ENCODE assay signal across 9 cellular contexts in the genomic region with DNA sequence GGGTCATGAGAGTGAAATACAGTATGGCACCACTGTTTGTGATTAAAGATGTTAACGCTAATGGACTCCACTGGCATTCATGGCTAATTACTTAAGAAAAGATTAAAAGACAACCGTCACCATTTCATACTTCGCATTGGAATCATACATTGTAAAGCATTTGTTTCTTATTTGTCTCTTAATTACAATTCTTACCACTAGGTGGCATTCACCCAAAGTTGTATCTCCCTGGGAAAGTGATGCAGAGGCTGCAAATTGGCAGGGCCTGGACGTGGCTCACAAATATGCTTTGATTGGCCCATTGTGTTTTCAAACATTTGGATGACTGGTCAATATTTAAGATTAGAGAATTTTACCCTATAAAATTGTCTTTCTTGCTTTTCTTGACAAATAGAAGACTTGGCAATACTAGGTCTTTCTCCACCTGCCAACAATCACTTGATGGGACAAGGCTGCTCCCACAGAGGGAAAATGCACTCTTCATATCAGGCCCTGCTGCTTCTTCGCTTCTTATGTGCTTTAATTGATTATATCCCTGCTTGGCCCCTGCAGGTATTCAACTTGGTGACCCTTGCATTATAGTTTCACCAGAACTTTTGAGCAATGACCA.
A peak's percentile ranks its signal among the peaks of the same experiment; 100 is the strongest.
DNase-seq lines count a peak whose midpoint lies in the region; ATAC-seq, FAIRE-seq and TF ChIP-seq lines count a peak whose summit lies in the region.
"Had no signal": no experiment of that assay in that cellular context is flagged by ENCODE, and none has a peak within 500 bp of the region (broad histone marks: within the 10 kb centered on the region; RNA-seq: fewer than 3 reads in every experiment).

No MANE protein-coding gene starts in this region.

- no peaks in the 10 kb centered on the region for H3K4me1 Mint-ChIP-seq in MCF 10A (ENCODE audit: insufficient read depth, unreplicated experiment)
- no peaks in the 10 kb centered on the region for H3K4me1 Mint-ChIP-seq in activated CD4-positive, alpha-beta memory T cell treated with anti-CD3 and anti-CD28 coated beads, Interleukin-2, amount 10 ng/mL, durations not matched to agents 7 days and 5 days
- H3K4me1 Mint-ChIP-seq: IgD-negative memory B cell had no signal

- no peak for TF ChIP-seq POLR2A in GM12891 (IDR thresholded peaks at IDR 0.05; ENCODE audit: low read depth, low read length)
- no peak for TF ChIP-seq POLR2A in suprapubic skin (IDR thresholded peaks at IDR 0.05)

- H3K36me3 Mint-ChIP-seq in MCF 10A (ENCODE audit: insufficient read depth, unreplicated experiment): no peaks in the 10 kb centered on the region
- H3K36me3 Mint-ChIP-seq in activated CD4-positive, alpha-beta memory T cell treated with anti-CD3 and anti-CD28 coated beads, Interleukin-2, amount 10 ng/mL, durations not matched to agents 7 days and 5 days (ENCODE audit: low read depth): no peaks in the 10 kb centered on the region
- H3K36me3 Mint-ChIP-seq: IgD-negative memory B cell had no signal

- BruUV-seq in MCF 10A (replicated peaks; lab: Mats Ljungman, UMichigan): no TSS peak

- no peaks in the 10 kb centered on the region for H3K36me3 ChIP-seq in keratinocyte (ENCODE audit: control insufficient read depth in 2 of 2, extremely low read depth in 1 of 2, insufficient read depth in 2 of 2, low read length in 2 of 2)
- no peaks in the 10 kb centered on the region for H3K36me3 ChIP-seq in suprapubic skin

- peak; percentile 81 for FAIRE-seq in GM12891 (lab: Jason Lieb, UNC)
- peak; percentile 69 for FAIRE-seq in keratinocyte (lab: Jason Lieb, UNC)

- no peak overlapping the region for H2AFZ ChIP-seq in keratinocyte (ENCODE audit: control insufficient read depth, low read length)

- 22% methylated on average over 5 of the region's 5 CpGs for WGBS in suprapubic skin

- CTCF ChIA-PET in MCF 10A (lab: Yijun Ruan, JAX): interaction anchor here (0.6 to 10.2 kb wide), 13 partner anchors 35 to 263 kb away, joined by 3 to 293 read pairs (median 5); no protein-coding TSS in a partner anchor
- CTCF ChIA-PET in activated CD4-positive, alpha-beta memory T cell treated with anti-CD3 and anti-CD28 coated beads, Interleukin-2, amount 10 ng/mL, durations not matched to agents 7 days and 5 days (lab: Charles Lee): interaction anchor here (1.0 to 5.0 kb wide), 7 partner anchors 58 to 293 kb away, joined by 3 to 97 read pairs (median 3); a partner anchor contains a TSS

- no peak overlapping the region for H3K4me3 ChIP-seq in keratinocyte (ENCODE audit: control insufficient read depth in 2 of 3, extremely low read depth in 1 of 3, insufficient read depth in 2 of 3, low read depth in 1 of 3, low read length in 3 of 3)
- H3K4me3 ChIP-seq in suprapubic skin: no peak overlapping the region

- POLR2A ChIA-PET in MCF 10A (lab: Yijun Ruan, JAX): no interaction called here
- POLR2A ChIA-PET in activated CD4-positive, alpha-beta memory T cell treated with anti-CD3 and anti-CD28 coated beads, Interleukin-2, amount 10 ng/mL, durations not matched to agents 7 days and 5 days (lab: Charles Lee): no interaction called here

- H4K20me1 ChIP-seq in keratinocyte (ENCODE audit: control insufficient read depth, extremely low read depth, insufficient read depth, low read length): no peaks in the 10 kb centered on the region

- H3K27me3 ChIP-seq in keratinocyte (ENCODE audit: control insufficient read depth, extremely low read depth, insufficient read depth, low read length): no peaks in the 10 kb centered on the region
- H3K27me3 ChIP-seq in suprapubic skin: no peaks in the 10 kb centered on the region

- no peak for TF ChIP-seq EP300 in suprapubic skin (IDR thresholded peaks at IDR 0.05)

- H3K9me1 ChIP-seq in keratinocyte (ENCODE audit: control insufficient read depth, extremely low read depth, insufficient read depth, low read length): no peaks in the 10 kb centered on the region

- peak; percentile 72 for ATAC-seq in HG03432 (IDR thresholded peaks at IDR 0.05; ENCODE audit: unreplicated experiment)

- H3K9ac ChIP-seq in keratinocyte (ENCODE audit: control insufficient read depth, extremely low read depth, insufficient read depth, low read length): no peak overlapping the region

- H3K27ac ChIP-seq in keratinocyte (ENCODE audit: control insufficient read depth, insufficient read depth, low read length): no peak overlapping the region
- H3K27ac ChIP-seq in suprapubic skin: no peak overlapping the region

- H3K9me3 ChIP-seq in keratinocyte (ENCODE audit: control insufficient read depth, low read depth, low read length): no peaks in the 10 kb centered on the region
- H3K9me3 ChIP-seq in suprapubic skin: no peaks in the 10 kb centered on the region

- intact Hi-C loops in MCF 10A (cut with micrococcal nuclease): loop anchor here (2.0 kb wide), 2 partner anchors 205 to 897 kb away; no protein-coding TSS in a partner anchor

- dilution Hi-C loops in keratinocyte (cut with MboI; ENCODE audit: extremely low pct_ligation_motif_present, low sequenced_read_pairs): no loop called here

- peak; percentile 39 for TF ChIP-seq CTCF in MCF 10A (IDR thresholded peaks at IDR 0.05; ENCODE audit: unreplicated experiment)
- TF ChIP-seq CTCF in keratinocyte (optimal IDR thresholded peaks at IDR 0.05 in 1 of 3, IDR thresholded peaks at IDR 0.05 in 1 of 3, conservative IDR thresholded peaks at IDR 0.05 in 1 of 3; ENCODE audit: extremely low read depth in 1 of 3, insufficient read depth in 2 of 3, low read length in 3 of 3): peak; percentile 40 to 51 (median 46)
- peak; percentile 45 to 47 for TF ChIP-seq CTCF in suprapubic skin (IDR thresholded peaks at IDR 0.05)

- no peaks in the 10 kb centered on the region for H3K9me3 Mint-ChIP-seq in MCF 10A (ENCODE audit: unreplicated experiment)
- no peaks in the 10 kb centered on the region for H3K9me3 Mint-ChIP-seq in activated CD4-positive, alpha-beta memory T cell treated with anti-CD3 and anti-CD28 coated beads, Interleukin-2, amount 10 ng/mL, durations not matched to agents 7 days and 5 days
- H3K9me3 Mint-ChIP-seq: IgD-negative memory B cell had no signal

- H3K4me1 ChIP-seq in keratinocyte (ENCODE audit: control insufficient read depth, extremely low read depth, insufficient read depth, low read length) (no peaks in the 10 kb centered on the region), suprapubic skin (peaks cover 2% of the 10 kb centered on the region)

- peaks cover 61% of the 10 kb centered on the region for H3K27me3 Mint-ChIP-seq in MCF 10A (ENCODE audit: insufficient read depth, unreplicated experiment)
- H3K27me3 Mint-ChIP-seq in activated CD4-positive, alpha-beta memory T cell treated with anti-CD3 and anti-CD28 coated beads, Interleukin-2, amount 10 ng/mL, durations not matched to agents 7 days and 5 days: peaks cover 25% of the 10 kb centered on the region

- DNase-seq in Ammon's horn (ENCODE audit: low spot score) (peak; percentile 61), GM12891 (ENCODE audit: insufficient read length, low spot score) (no peak), NOMO-1 treated with DMSO at 0.1 percent for 48 hours (lab: John Stamatoyannopoulos, UW; ENCODE audit: unreplicated experiment) (peak; percentile 54), MCF 10A (ENCODE audit: unreplicated experiment) (peak; percentile 47), keratinocyte (ENCODE audit: low read depth, low spot score) (no peak), suprapubic skin (ENCODE audit: low spot score in 2 of 2) (no peak)
- DNase-seq in activated CD4-positive, alpha-beta memory T cell treated with anti-CD3 and anti-CD28 coated beads, Interleukin-2, amount 10 ng/mL, durations not matched to agents 7 days and 5 days: no peak

- no peak overlapping the region for H3K4me2 ChIP-seq in keratinocyte (ENCODE audit: control insufficient read depth, extremely low read depth, insufficient read depth, low read depth, low read length)

- no peaks in the 10 kb centered on the region for H3K79me2 ChIP-seq in keratinocyte (ENCODE audit: control insufficient read depth, insufficient read depth, low read length)

- H3K27ac Mint-ChIP-seq in MCF 10A (ENCODE audit: low read depth, unreplicated experiment): no peak overlapping the region
- no peak overlapping the region for H3K27ac Mint-ChIP-seq in activated CD4-positive, alpha-beta memory T cell treated with anti-CD3 and anti-CD28 coated beads, Interleukin-2, amount 10 ng/mL, durations not matched to agents 7 days and 5 days
- H3K27ac Mint-ChIP-seq: IgD-negative memory B cell had no signal

- no peak overlapping the region for H3K4me3 Mint-ChIP-seq in MCF 10A (ENCODE audit: unreplicated experiment)
- H3K4me3 Mint-ChIP-seq in activated CD4-positive, alpha-beta memory T cell treated with anti-CD3 and anti-CD28 coated beads, Interleukin-2, amount 10 ng/mL, durations not matched to agents 7 days and 5 days: no peak overlapping the region
- H3K4me3 Mint-ChIP-seq: IgD-negative memory B cell had no signal

TF ChIP-seq in GM12891, 5 proteins besides CTCF, POLR2A, EP300 and RAD21:
- TF ChIP-seq TAF1 (IDR thresholded peaks at IDR 0.05; ENCODE audit: low read depth, low read length): no peak
- no peak for TF ChIP-seq PAX5 (IDR thresholded peaks at IDR 0.05; ENCODE audit: insufficient read depth, low read length, severe bottlenecking)
- no peak for TF ChIP-seq POU2F2 (IDR thresholded peaks at IDR 0.05; ENCODE audit: low read depth, low read length)
- no peak for TF ChIP-seq POLR2AphosphoS5 (IDR thresholded peaks at IDR 0.05; ENCODE audit: low read depth, low read length)
- no peak for TF ChIP-seq SPI1 (IDR thresholded peaks at IDR 0.05; ENCODE audit: low read depth, low read length)

Comparison
In these comparisons a context has a peak if more than half of its experiments do, and no peak if none do; other contexts are left out.
1. DNase-seq: peak in Ammon's horn (single experiment), NOMO-1 treated with DMSO at 0.1 percent for 48 hours (single experiment) and MCF 10A (single experiment); none in GM12891 (single experiment), keratinocyte (single experiment), suprapubic skin (0 of 2) and activated CD4-positive, alpha-beta memory T cell treated with anti-CD3 and anti-CD28 coated beads, Interleukin-2, amount 10 ng/mL, durations not matched to agents 7 days and 5 days (single experiment).
2. Peak in every context shown above with its lines, with median percentiles within 50 percentile points of each other: CTCF ChIP-seq.